In genomic region chr15:78076231-78077052, GRCh38 we compare ENCODE assay signal across 1 cellular context.
A peak's percentile ranks its signal among the peaks of the same experiment; 100 is the strongest.
TF ChIP-seq lines count a peak whose summit lies in the region.

No MANE protein-coding gene starts in this region.

TF ChIP-seq in HepG2, 621 proteins besides CTCF, POLR2A, EP300 and RAD21 (continued from another document):
- TF ChIP-seq ZNF367 (CRISPR knock-in tag; IDR thresholded peaks at IDR 0.05; ENCODE audit: borderline replicate concordance) (no peak), SNAPC2 (CRISPR knock-in tag; IDR thresholded peaks at IDR 0.05) (no peak), HNF4G (IDR thresholded peaks at IDR 0.05; ENCODE audit: borderline replicate concordance, low read depth, low read length) (no peak), HNF4G (CRISPR knock-in tag; IDR thresholded peaks at IDR 0.05; ENCODE audit: borderline replicate concordance, low read depth) (no peak), ZSCAN25 (CRISPR knock-in tag; IDR thresholded peaks at IDR 0.05) (0 out of 2 replicates have a peak, but pooled peaks have one; percentile 3), MAZ (IDR thresholded peaks at IDR 0.05; ENCODE audit: borderline replicate concordance, low read depth, low read length) (no peak), MAZ (CRISPR knock-in tag; IDR thresholded peaks at IDR 0.05; ENCODE audit: low read depth) (no peak), HNRNPL (IDR thresholded peaks at IDR 0.05; ENCODE audit: low read depth, low read length) (no peak), ZNF770 (CRISPR knock-in tag; IDR thresholded peaks at IDR 0.05) (peak; percentile 83; the same call in 1 of the 2 replicates), RORA (CRISPR knock-in tag; IDR thresholded peaks at IDR 0.05) (no peak), ZMYM3 (CRISPR knock-in tag; IDR thresholded peaks at IDR 0.05) (peak; percentile 72), REST (IDR thresholded peaks at IDR 0.05; ENCODE audit: borderline replicate concordance in 1 of 2, low read depth in 1 of 2, low read length in 2 of 2) (no peak), FOXC1 (CRISPR knock-in tag; IDR thresholded peaks at IDR 0.05; ENCODE audit: borderline replicate concordance) (no peak), SYNCRIP (IDR thresholded peaks at IDR 0.05; ENCODE audit: insufficient read depth, low read depth, low read length) (no peak), MLX (CRISPR knock-in tag; IDR thresholded peaks at IDR 0.05) (no peak), ZNF605 (CRISPR knock-in tag; IDR thresholded peaks at IDR 0.05) (0 out of 2 replicates have a peak, but pooled peaks have one; percentile 43), MED1 (CRISPR knock-in tag; IDR thresholded peaks at IDR 0.05) (no peak), ZEB1 (IDR thresholded peaks at IDR 0.05; ENCODE audit: insufficient replicate concordance, low read depth) (no peak), TCF7 (IDR thresholded peaks at IDR 0.05; ENCODE audit: low read depth) (no peak), KLF11 (CRISPR knock-in tag; IDR thresholded peaks at IDR 0.05) (no peak), PHF21A (CRISPR knock-in tag; IDR thresholded peaks at IDR 0.05) (no peak), ZNF121 (CRISPR knock-in tag; IDR thresholded peaks at IDR 0.05) (peak; percentile 71), TCF7L2 (IDR thresholded peaks at IDR 0.05; ENCODE audit: low read depth, low read length) (no peak), KLF16 (CRISPR knock-in tag; IDR thresholded peaks at IDR 0.05) (no peak), ZNF704 (CRISPR knock-in tag; IDR thresholded peaks at IDR 0.05; ENCODE audit: borderline replicate concordance) (no peak), SMC3 (IDR thresholded peaks at IDR 0.05; ENCODE audit: low read length) (peak; percentile 23; the same call in 1 of the 2 replicates), ZNF567 (CRISPR knock-in tag; IDR thresholded peaks at IDR 0.05; ENCODE audit: borderline replicate concordance) (no peak), ZNF629 (CRISPR knock-in tag; conservative IDR thresholded peaks at IDR 0.05) (peak; percentile 84), ZNF788 (CRISPR knock-in tag; IDR thresholded peaks at IDR 0.05; ENCODE audit: borderline replicate concordance) (0 out of 2 replicates have a peak, but pooled peaks have one; percentile 12), RBM22 (optimal IDR thresholded peaks at IDR 0.05; ENCODE audit: low read length) (no peak), ARID3A (IDR thresholded peaks at IDR 0.05; ENCODE audit: low read depth, low read length) (no peak), SOX13 (IDR thresholded peaks at IDR 0.05) (no peak), SOX13 (CRISPR knock-in tag; conservative IDR thresholded peaks at IDR 0.05 in 1 of 2, IDR thresholded peaks at IDR 0.05 in 1 of 2) (no peak)
